Comparison of ENCODE assay signal across 15 cellular contexts in genomic region chr7:44603208-44603607, GRCh38. TPM values are rescaled to one million over a fixed set of nuclear protein-coding genes. Genes with fewer than 3 reads are reported as not detected.
DNase-seq lines count a peak whose midpoint lies in the region; ATAC-seq and TF ChIP-seq lines count a peak whose summit lies in the region.
"Had no signal": no experiment of that assay in that cellular context is flagged by ENCODE, and none has a peak within 500 bp of the region (broad histone marks: within the 10 kb centered on the region; RNA-seq: fewer than 3 reads in every experiment).

No MANE protein-coding gene starts in this region.

- H3K9me3 Mint-ChIP-seq in activated naive CD4-positive, alpha-beta T cell treated with anti-CD3 and anti-CD28 coated beads, Interleukin-2, amount 50 U/mL, for 72 hours = no peaks in the 10 kb centered on the region
- H3K9me3 Mint-ChIP-seq: CD8-positive, alpha-beta T cell; GM23338 had no signal

- no peaks in the 10 kb centered on the region for H3K27me3 ChIP-seq in adrenal gland

- H3K9me3 ChIP-seq in adrenal gland (replicated peaks in 1 of 3) = no peaks in the 10 kb centered on the region
- H3K9me3 ChIP-seq: A549, BE2C, Caco-2 had no signal

- H3K4me3 ChIP-seq in adrenal gland = no peak overlapping the region
- H3K4me3 ChIP-seq: A549, GM23338 had no signal

- peaks cover 7 to 14% of the 10 kb centered on the region in 2 donors for H3K4me1 ChIP-seq in adrenal gland (replicated peaks in 1 of 2)
- H3K4me1 ChIP-seq: BE2C had no signal

- TF ChIP-seq POLR2A in adrenal gland (IDR thresholded peaks at IDR 0.05) = no peak

- no peak overlapping the region for H3K27ac Mint-ChIP-seq in activated naive CD4-positive, alpha-beta T cell treated with anti-CD3 and anti-CD28 coated beads, Interleukin-2, amount 50 U/mL, for 72 hours
- H3K27ac Mint-ChIP-seq: CD8-positive, alpha-beta T cell; GM23338 had no signal

- H3K27ac ChIP-seq in adrenal gland = no peak overlapping the region
- H3K27ac ChIP-seq: A549, C4-2B had no signal

- no peak for TF ChIP-seq CTCF in adrenal gland (IDR thresholded peaks at IDR 0.05)

- no peak for ATAC-seq in activated naive CD4-positive, alpha-beta T cell treated with anti-CD3 and anti-CD28 coated beads, Interleukin-2, amount 50 U/mL, for 72 hours
- ATAC-seq: A549; CD8-positive, alpha-beta T cell; GM23338 had no signal

- H3K36me3 ChIP-seq in adrenal gland (replicated peaks in 1 of 2) = no peaks in the 10 kb centered on the region
- H3K36me3 ChIP-seq: BE2C had no signal

- H3K36me3 Mint-ChIP-seq in activated naive CD4-positive, alpha-beta T cell treated with anti-CD3 and anti-CD28 coated beads, Interleukin-2, amount 50 U/mL, for 72 hours = peaks cover 7 to 14% of the 10 kb centered on the region in 2 donors

- intact Hi-C loops in adrenal gland (cut with DNase I) = no loop called here

- peak; percentile 25 for DNase-seq in COLO668 (lab: John Stamatoyannopoulos, UW; ENCODE audit: unreplicated experiment)
- peak; percentile 63 for DNase-seq in DMS53 (lab: John Stamatoyannopoulos, UW)
- DNase-seq in NCI-H2029 treated with DMSO at 0.1 percent for 48 hours (lab: John Stamatoyannopoulos, UW) = peak; percentile 36
- peak; percentile 92 for DNase-seq in SW480 (ENCODE audit: low spot score)
- no peak for DNase-seq in activated naive CD4-positive, alpha-beta T cell treated with anti-CD3 and anti-CD28 coated beads, Interleukin-2, amount 50 U/mL, for 72 hours (ENCODE audit: low spot score in 2 of 2)
- no peak for DNase-seq in adrenal gland
- DNase-seq: BE2C; Caco-2; CD8-positive, alpha-beta T cell; GDM1; H7; IMR-90 had no signal

- WGBS in adrenal gland, 4 donors = 72 to 84% (median 74%) methylated on average over 7 of the region's 7 CpGs

RNA-seq across cellular contexts. Expression of gene OGDH, which starts 3.2 kb away (rescaled TPM):
- total RNA-seq in activated naive CD4-positive, alpha-beta T cell treated with anti-CD3 and anti-CD28 coated beads, Interleukin-2, amount 50 U/mL, for 72 hours = 100 to 1,000 TPM in 1 of 2 donors, 10 to 100 TPM in 1; 53.2 to 106 TPM
- total RNA-seq in adrenal gland = 100 to 1,000 TPM; 128 to 284 (median 151) TPM
- 100 to 1,000 TPM in 1 of 3 donors, 10 to 100 TPM in 2; 46.0 to 148 (median 59.8) TPM for polyA plus RNA-seq in adrenal gland

RNA-seq across cellular contexts. Expression of gene TMED4, which starts 21.2 kb away (rescaled TPM):
- total RNA-seq in activated naive CD4-positive, alpha-beta T cell treated with anti-CD3 and anti-CD28 coated beads, Interleukin-2, amount 50 U/mL, for 72 hours = 100 to 1,000 TPM in 1 of 2 donors, 10 to 100 TPM in 1; 67.1 to 114 TPM
- total RNA-seq in adrenal gland = 100 to 1,000 TPM in 6 of 8 donors, 10 to 100 TPM in 2; 87.5 to 189 (median 127) TPM
- 10 to 100 TPM; 45.2 to 64.9 (median 46.7) TPM for polyA plus RNA-seq in adrenal gland

RNA-seq across cellular contexts. Expression of gene DDX56, which starts 29.5 kb away (rescaled TPM):
- 10 to 100 TPM; 83.4 to 92.7 TPM for total RNA-seq in activated naive CD4-positive, alpha-beta T cell treated with anti-CD3 and anti-CD28 coated beads, Interleukin-2, amount 50 U/mL, for 72 hours
- total RNA-seq in adrenal gland = 10 to 100 TPM; 35.9 to 90.0 (median 54.7) TPM
- polyA plus RNA-seq in adrenal gland = 100 to 1,000 TPM in 2 of 3 donors, 10 to 100 TPM in 1; 71.4 to 543 (median 232) TPM

Comparison
In these comparisons a context has a peak if more than half of its experiments do, and no peak if none do; other contexts are left out.
1. DNase-seq: peak in COLO668 (single experiment), DMS53 (single experiment), NCI-H2029 treated with DMSO at 0.1 percent for 48 hours (single experiment) and SW480 (single experiment); none in activated naive CD4-positive, alpha-beta T cell treated with anti-CD3 and anti-CD28 coated beads, Interleukin-2, amount 50 U/mL, for 72 hours (0 of 2) and adrenal gland (0 of 7).